Comparison of ENCODE assay signal across 19 cellular contexts in the genomic region with DNA sequence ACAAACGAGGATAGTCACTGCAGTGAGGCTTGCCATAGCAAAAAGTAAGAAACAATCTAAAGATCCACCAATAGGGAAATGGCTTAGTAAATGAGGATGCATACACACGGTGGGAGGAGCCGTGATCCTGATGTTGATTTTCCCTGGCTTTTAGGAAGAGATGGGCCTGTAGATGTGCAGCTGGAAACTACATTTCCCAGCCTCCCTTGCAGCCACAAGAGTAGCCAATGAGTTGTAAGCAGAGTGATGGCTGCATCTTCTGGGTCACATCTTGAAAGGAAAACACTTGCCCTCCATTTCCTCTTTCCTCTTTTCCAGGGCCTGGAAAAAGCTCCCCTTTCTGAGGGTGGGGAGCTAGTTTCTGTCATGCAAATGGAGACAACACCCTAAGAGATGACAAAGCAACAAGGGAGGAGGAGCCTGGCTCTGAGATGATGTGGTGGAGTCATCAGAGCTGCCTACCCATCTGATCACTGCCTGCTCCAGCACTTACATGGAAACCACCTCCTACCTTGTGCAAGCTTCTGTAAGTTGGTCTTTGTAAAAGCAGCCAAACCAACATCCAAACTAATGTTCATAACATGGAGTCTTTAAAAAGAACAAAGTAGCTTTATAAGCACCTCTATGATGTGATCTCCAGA.
DNase-seq lines count a peak whose midpoint lies in the region; ATAC-seq and TF ChIP-seq lines count a peak whose summit lies in the region.
"Had no signal": no experiment of that assay in that cellular context is flagged by ENCODE, and none has a peak within 500 bp of the region (broad histone marks: within the 10 kb centered on the region; RNA-seq: fewer than 3 reads in every experiment).

No MANE protein-coding gene starts in this region.

- no peak overlapping the region for H3K4me3 Mint-ChIP-seq in activated T-helper 17 cell treated with anti-CD3 and anti-CD28 coated beads, Interleukin-2, amount 50 U/mL, for 72 hours
- H3K4me3 Mint-ChIP-seq: B cell; central memory CD8-positive, alpha-beta T cell had no signal

- no peaks in the 10 kb centered on the region for H3K79me2 ChIP-seq in GM23248 (ENCODE audit: insufficient read depth)

- no peaks in the 10 kb centered on the region for H3K9me3 ChIP-seq in GM23248 (ENCODE audit: low read depth)
- H3K9me3 ChIP-seq: adrenal gland, left ventricle myocardium inferior, suprapubic skin had no signal

- H3F3A ChIP-seq in GM23248 (ENCODE audit: insufficient read depth) = no peaks in the 10 kb centered on the region

- no peak overlapping the region for H2AFZ ChIP-seq in GM23248

- DNase-seq in Caki2 (ENCODE audit: low read depth) (peak; percentile 6), GM23248 (peak; percentile 37), SK-N-DZ (ENCODE audit: low spot score) (peak; percentile 56), foreskin keratinocyte (no peak)
- DNase-seq: adrenal gland; DMS153; foreskin fibroblast; left ventricle myocardium inferior; MM.1S; NCI-H1930; stimulated activated CD4-positive, alpha-beta T cell treated with anti-CD3 and anti-CD28 coated beads, Interleukin-2, amount 100 ng/mL, for 48 hours; T-helper 1 cell; WERI-Rb-1 had no signal

- no peaks in the 10 kb centered on the region for H3K36me3 ChIP-seq in GM23248 (ENCODE audit: low read depth)
- H3K36me3 ChIP-seq: adrenal gland, left ventricle myocardium inferior, suprapubic skin, WERI-Rb-1 had no signal

- no peak overlapping the region for H3K4me2 ChIP-seq in GM23248 (ENCODE audit: unreplicated experiment)

- H3K9me2 ChIP-seq in GM23248 (ENCODE audit: insufficient read depth) = no peaks in the 10 kb centered on the region

- no peaks in the 10 kb centered on the region for H4K20me1 ChIP-seq in GM23248 (ENCODE audit: insufficient read depth)

- no peaks in the 10 kb centered on the region for H3K9me3 Mint-ChIP-seq in activated T-helper 17 cell treated with anti-CD3 and anti-CD28 coated beads, Interleukin-2, amount 50 U/mL, for 72 hours
- H3K9me3 Mint-ChIP-seq: central memory CD8-positive, alpha-beta T cell had no signal

- peaks cover 8% of the 10 kb centered on the region for H3K27me3 Mint-ChIP-seq in activated T-helper 17 cell treated with anti-CD3 and anti-CD28 coated beads, Interleukin-2, amount 50 U/mL, for 72 hours

- H3K4me1 ChIP-seq in GM23248 (ENCODE audit: insufficient read depth) (no peaks in the 10 kb centered on the region), foreskin keratinocyte (no peaks in the 10 kb centered on the region)
- H3K4me1 ChIP-seq: adrenal gland, left ventricle myocardium inferior, suprapubic skin had no signal

- no peak overlapping the region for H3K4me3 ChIP-seq in GM23248
- H3K4me3 ChIP-seq: adrenal gland, left ventricle myocardium inferior, suprapubic skin had no signal

- peak; percentile 21 for ATAC-seq in foreskin keratinocyte
- ATAC-seq in activated T-helper 17 cell treated with anti-CD3 and anti-CD28 coated beads, Interleukin-2, amount 50 U/mL, for 72 hours (replicated peaks) = no peak
- ATAC-seq in HG03469 (IDR thresholded peaks at IDR 0.05; ENCODE audit: unreplicated experiment) = no peak
- ATAC-seq in GM18511 (IDR thresholded peaks at IDR 0.05; ENCODE audit: unreplicated experiment) = no peak

- in situ Hi-C loops in Caki2 (cut with HindIII; ENCODE audit: low pct_unique_long_range_greater_than_20kb, low sequenced_read_pairs) = no loop called here
- in situ Hi-C loops in GM23248 (cut with MboI) = no loop called here

- TF ChIP-seq CTCF in foreskin keratinocyte (conservative IDR thresholded peaks at IDR 0.05) = no peak

- H3K9ac ChIP-seq in GM23248 = no peak overlapping the region

- no peaks in the 10 kb centered on the region for H3K4me1 Mint-ChIP-seq in activated T-helper 17 cell treated with anti-CD3 and anti-CD28 coated beads, Interleukin-2, amount 50 U/mL, for 72 hours
- H3K4me1 Mint-ChIP-seq: central memory CD8-positive, alpha-beta T cell had no signal

- no peaks in the 10 kb centered on the region for H3K36me3 Mint-ChIP-seq in activated T-helper 17 cell treated with anti-CD3 and anti-CD28 coated beads, Interleukin-2, amount 50 U/mL, for 72 hours (ENCODE audit: low read depth)

- 49% methylated on average over 3 of the region's 3 CpGs for WGBS in GM23248 (ENCODE audit: low coverage in 1 of 2, low lambda C conversion rate in 2 of 2, missing lambda C conversion rate in 2 of 2), 2 experiments

- H3K27ac Mint-ChIP-seq in activated T-helper 17 cell treated with anti-CD3 and anti-CD28 coated beads, Interleukin-2, amount 50 U/mL, for 72 hours = no peak overlapping the region
- H3K27ac Mint-ChIP-seq: B cell had no signal

- H3K27me3 ChIP-seq in GM23248 (replicated peaks; ENCODE audit: insufficient read depth) = peaks cover 35% of the 10 kb centered on the region; the same call in 1 of the 2 replicates
- peaks cover 24% of the 10 kb centered on the region for H3K27me3 ChIP-seq in foreskin keratinocyte
- H3K27me3 ChIP-seq: adrenal gland had no signal

- H3K27ac ChIP-seq in GM23248 (no peak overlapping the region), foreskin keratinocyte (no peak overlapping the region)
- H3K27ac ChIP-seq: adrenal gland, left ventricle myocardium inferior, suprapubic skin, WERI-Rb-1 had no signal

Comparison
In these comparisons a context has a peak if more than half of its experiments do, and no peak if none do; other contexts are left out.
1. DNase-seq: peak in Caki2 (single experiment), GM23248 (single experiment) and SK-N-DZ (single experiment); none in foreskin keratinocyte (0 of 2).